24 cellular contexts compared by ENCODE assay signal in the genomic region with DNA sequence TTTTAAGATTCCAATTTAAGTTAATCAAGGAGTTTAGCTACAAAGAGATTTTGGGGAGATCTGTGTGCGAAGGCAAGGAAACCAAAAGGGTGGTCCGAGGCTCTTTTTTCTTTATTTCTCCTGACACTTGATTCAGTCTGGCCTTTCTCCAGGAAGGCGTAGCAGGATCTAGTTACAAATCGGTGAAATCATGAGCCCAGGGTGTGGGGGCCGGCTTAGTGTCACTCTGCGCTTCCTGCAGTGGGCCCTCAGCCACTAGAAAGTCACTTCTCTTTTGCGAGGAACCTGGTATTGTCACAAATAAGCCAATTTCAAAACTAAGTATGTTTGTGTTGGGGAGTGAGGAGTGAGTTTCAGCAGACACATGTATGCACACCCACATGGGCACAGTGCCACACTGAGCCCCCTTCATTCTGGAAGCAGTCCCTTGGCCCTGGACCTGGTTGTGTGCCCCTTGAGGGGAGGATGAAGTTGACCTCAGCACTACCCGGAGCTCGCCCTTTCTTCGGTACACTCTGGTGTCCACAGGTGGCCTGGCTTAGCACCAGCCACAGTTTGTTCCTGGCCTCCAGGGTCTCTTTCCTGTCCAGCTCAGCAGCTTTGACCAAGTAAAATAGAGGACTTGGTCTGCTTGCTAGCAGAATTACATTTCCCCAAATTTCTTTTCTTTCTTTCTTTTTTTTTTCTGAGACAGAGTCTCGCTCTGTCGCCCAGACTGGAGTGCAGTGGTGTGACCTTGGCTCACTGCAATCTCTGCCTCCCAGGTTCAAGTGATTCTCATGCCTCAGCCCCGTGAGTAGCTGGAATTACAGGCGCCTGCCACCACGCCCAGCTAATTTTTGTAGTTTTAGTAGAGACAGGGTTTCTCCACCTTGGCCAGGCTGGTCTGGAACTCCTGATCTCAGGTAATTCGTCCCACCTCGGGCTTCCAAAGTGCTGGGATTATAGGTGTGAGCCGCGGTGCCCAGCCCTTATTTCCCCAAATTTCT.
DNase-seq lines count a peak whose midpoint lies in the region; ATAC-seq and TF ChIP-seq lines count a peak whose summit lies in the region.
"Had no signal": no experiment of that assay in that cellular context is flagged by ENCODE, and none has a peak within 500 bp of the region (broad histone marks: within the 10 kb centered on the region; RNA-seq: fewer than 3 reads in every experiment).

No MANE protein-coding gene starts in this region.

- H3K56ac ChIP-seq in mesendoderm (ENCODE audit: low read length), result no peak overlapping the region

- H3K27ac ChIP-seq in BLaER1 treated with 17β-estradiol and CSF1 and Interleukin-3, amounts not matched to agents 10 nM and 100 nM, result peak overlapping the region in 2 of 11 experiments; percentile 16 to 39; a peak in 3 of 22 replicates
- no peak overlapping the region for H3K27ac ChIP-seq in neural progenitor cell
- H3K27ac ChIP-seq in mesendoderm (ENCODE audit: low read depth, low read length), result no peak overlapping the region
- H3K27ac ChIP-seq: GM23248, Peyer's patch, vagina had no signal

- TF ChIP-seq POLR2A in NB4 (IDR thresholded peaks at IDR 0.05; ENCODE audit: extremely low read depth, insufficient read length), result peak; percentile 18

- no peak overlapping the region for H2BK120ac ChIP-seq in mesendoderm (ENCODE audit: low read depth, low read length)

- H3K18ac ChIP-seq in mesendoderm (ENCODE audit: low read length), result no peak overlapping the region

- ATAC-seq in Right ventricle myocardium superior (ENCODE audit: poor library complexity) (peak; percentile 56), GM21423 (IDR thresholded peaks at IDR 0.05; ENCODE audit: unreplicated experiment) (no peak)
- ATAC-seq: activated CD4-positive, alpha-beta T cell treated with anti-CD3 and anti-CD28 coated beads for 36 hours; effector memory CD8-positive, alpha-beta T cell had no signal

- peaks cover 45% of the 10 kb centered on the region for H3F3A ChIP-seq in neural progenitor cell (ENCODE audit: low read depth)

- no CpG with 5 or more reads among the region's 19 CpGs for WGBS in mesendoderm (ENCODE audit: extremely low coverage, insufficient coverage, low lambda C conversion rate)

- peak overlapping the region; percentile 27 for H3K27ac Mint-ChIP-seq in neural progenitor cell
- H3K27ac Mint-ChIP-seq: activated CD4-positive, alpha-beta T cell treated with anti-CD3 and anti-CD28 coated beads for 36 hours; CD8-positive, alpha-beta memory T cell; effector memory CD8-positive, alpha-beta T cell; mesothelial cell of epicardium had no signal

- no peaks in the 10 kb centered on the region for H3K36me3 ChIP-seq in BLaER1 treated with 17β-estradiol and CSF1 and Interleukin-3, amounts not matched to agents 10 nM and 100 nM
- H3K36me3 ChIP-seq in neural progenitor cell, result no peaks in the 10 kb centered on the region
- H3K36me3 ChIP-seq in mesendoderm (ENCODE audit: control insufficient read depth, insufficient read depth, low read length), result no peaks in the 10 kb centered on the region
- H3K36me3 ChIP-seq: adrenal gland, Peyer's patch, vagina had no signal

- peak; percentile 75 for DNase-seq in NB4 (ENCODE audit: low read depth)
- no peak for DNase-seq in Right ventricle myocardium superior
- no peak for DNase-seq in neural progenitor cell (ENCODE audit: low spot score)
- no peak for DNase-seq in mesendoderm
- DNase-seq in NCI-H2196 (lab: John Stamatoyannopoulos, UW; ENCODE audit: unreplicated experiment), result no peak
- no peak for DNase-seq in NK-92 treated with Interleukin-12 subunit alpha and Interleukin-12 subunit beta, amount 100 ng/mL, for 24 hours (lab: John Stamatoyannopoulos, UW)
- DNase-seq: activated CD4-positive, alpha-beta T cell treated with anti-CD3 and anti-CD28 coated beads for 36 hours; activated effector memory CD4-positive, alpha-beta T cell treated with anti-CD3 and anti-CD28 coated beads, Interleukin-2, amount 50 U/mL, for 16 hours; CD8-positive, alpha-beta memory T cell; effector memory CD8-positive, alpha-beta T cell; GM23248; hippocampal formation; NCI-H1694 treated with DMSO at 0.1 percent for 48 hours; NCI-H526 treated with DMSO at 0.1 percent for 48 hours; Peyer's patch; SK-N-SH; stimulated activated CD4-positive, alpha-beta T cell treated with anti-CD3 and anti-CD28 coated beads, Interleukin-2, amount 100 ng/mL, for 24 hours; T1000 had no signal

- peaks cover 75% of the 10 kb centered on the region for H3K4me1 Mint-ChIP-seq in neural progenitor cell
- H3K4me1 Mint-ChIP-seq: activated CD4-positive, alpha-beta T cell treated with anti-CD3 and anti-CD28 coated beads for 36 hours; CD8-positive, alpha-beta memory T cell; central memory CD8-positive, alpha-beta T cell; mesothelial cell of epicardium had no signal

- H2BK5ac ChIP-seq in mesendoderm (ENCODE audit: low read length), result no peak overlapping the region

- H2BK15ac ChIP-seq in mesendoderm (replicated peaks; ENCODE audit: low read depth), result no peak overlapping the region

- H3K9me3 Mint-ChIP-seq in neural progenitor cell, result no peaks in the 10 kb centered on the region
- H3K9me3 Mint-ChIP-seq: CD8-positive, alpha-beta memory T cell; central memory CD8-positive, alpha-beta T cell; effector memory CD8-positive, alpha-beta T cell; mesothelial cell of epicardium had no signal

- intact Hi-C loops in Right ventricle myocardium superior (cut with DNase I), result no loop called here

- no peak overlapping the region for H2AK5ac ChIP-seq in mesendoderm (ENCODE audit: low read length)

- no peaks in the 10 kb centered on the region for H3K27me3 ChIP-seq in BLaER1 treated with 17β-estradiol and CSF1 and Interleukin-3, amounts not matched to agents 10 nM and 100 nM
- H3K27me3 ChIP-seq in neural progenitor cell (no peaks in the 10 kb centered on the region), mesendoderm (ENCODE audit: insufficient read depth, low read length, poor library complexity) (no peaks in the 10 kb centered on the region)
- H3K27me3 ChIP-seq: adrenal gland, Peyer's patch, vagina had no signal

- H3K4me3 ChIP-seq in BLaER1 treated with 17β-estradiol and CSF1 and Interleukin-3, amounts not matched to agents 10 nM and 100 nM, result no peak overlapping the region
- H3K4me3 ChIP-seq in NB4 (ENCODE audit: low read depth, low read length) (no peak overlapping the region), neural progenitor cell (no peak overlapping the region), mesendoderm (ENCODE audit: low read length) (no peak overlapping the region)
- H3K4me3 ChIP-seq: adrenal gland, GM23248, Peyer's patch, vagina had no signal

- H3K4me2 ChIP-seq in BLaER1 treated with 17β-estradiol and CSF1 and Interleukin-3, amounts not matched to agents 10 nM and 100 nM, result peak overlapping the region in 10 of 11 experiments; percentile 24 to 100 (median 94); a peak in 18 of 22 replicates
- H3K4me2 ChIP-seq in neural progenitor cell, result peak overlapping the region; percentile 9
- no peak overlapping the region for H3K4me2 ChIP-seq in mesendoderm (ENCODE audit: low read length)
- H3K4me2 ChIP-seq: SK-N-SH had no signal

- no peak overlapping the region for H3K4ac ChIP-seq in mesendoderm (ENCODE audit: low read depth, low read length)

- no peaks in the 10 kb centered on the region for H3K9me3 ChIP-seq in BLaER1 treated with 17β-estradiol and CSF1 and Interleukin-3, amounts not matched to agents 10 nM and 100 nM (replicated peaks in 1 of 11)
- H3K9me3 ChIP-seq in neural progenitor cell (ENCODE audit: low read depth), result no peaks in the 10 kb centered on the region
- H3K9me3 ChIP-seq: adrenal gland, Peyer's patch, SK-N-SH, vagina had no signal

- no peaks in the 10 kb centered on the region for H4K20me1 ChIP-seq in BLaER1 treated with 17β-estradiol and CSF1 and Interleukin-3, amounts not matched to agents 10 nM and 100 nM
- H4K20me1 ChIP-seq in neural progenitor cell (ENCODE audit: low read depth), result peaks cover 73% of the 10 kb centered on the region

- peaks cover 2% of the 10 kb centered on the region for H3K27me3 Mint-ChIP-seq in neural progenitor cell (ENCODE audit: insufficient read depth, low read depth)
- H3K27me3 Mint-ChIP-seq: activated CD4-positive, alpha-beta T cell treated with anti-CD3 and anti-CD28 coated beads for 36 hours had no signal

- H3K36me3 Mint-ChIP-seq in neural progenitor cell, result peaks cover 7% of the 10 kb centered on the region
- H3K36me3 Mint-ChIP-seq: CD8-positive, alpha-beta memory T cell; mesothelial cell of epicardium had no signal

- TF ChIP-seq CTCF in NB4 (IDR thresholded peaks at IDR 0.05; ENCODE audit: low read depth, low read length) (no peak), neural progenitor cell (IDR thresholded peaks at IDR 0.05) (no peak)

- no peak overlapping the region for H4K5ac ChIP-seq in mesendoderm (ENCODE audit: low read length)

- peak overlapping the region in 1 of 11 experiments; percentile 18; a peak in 3 of 22 replicates for H3K9ac ChIP-seq in BLaER1 treated with 17β-estradiol and CSF1 and Interleukin-3, amounts not matched to agents 10 nM and 100 nM
- no peak overlapping the region for H3K9ac ChIP-seq in neural progenitor cell
- H3K9ac ChIP-seq in mesendoderm (ENCODE audit: low read length), result no peak overlapping the region
- H3K9ac ChIP-seq: GM23248, SK-N-SH had no signal

- H3K79me2 ChIP-seq in neural progenitor cell (ENCODE audit: low read depth) (peaks cover 99% of the 10 kb centered on the region), mesendoderm (ENCODE audit: control insufficient read depth, insufficient read depth, low read length) (peaks cover 11% of the 10 kb centered on the region)

- no peak overlapping the region for H2AFZ ChIP-seq in neural progenitor cell (replicated peaks)
- H2AFZ ChIP-seq: GM23248 had no signal

- H4K8ac ChIP-seq in mesendoderm (ENCODE audit: low read depth, low read length), result no peak overlapping the region

- peaks cover 26 to 57% (median 57%) of the 10 kb centered on the region in 10 experiments for H3K4me1 ChIP-seq in BLaER1 treated with 17β-estradiol and CSF1 and Interleukin-3, amounts not matched to agents 10 nM and 100 nM
- H3K4me1 ChIP-seq in neural progenitor cell, result peaks cover 68% of the 10 kb centered on the region
- H3K4me1 ChIP-seq in mesendoderm (ENCODE audit: control insufficient read depth, low read depth, low read length), result peaks cover 3% of the 10 kb centered on the region

- no peak overlapping the region for H3K4me3 Mint-ChIP-seq in neural progenitor cell
- H3K4me3 Mint-ChIP-seq: activated CD4-positive, alpha-beta T cell treated with anti-CD3 and anti-CD28 coated beads for 36 hours; CD8-positive, alpha-beta memory T cell; central memory CD8-positive, alpha-beta T cell; effector memory CD8-positive, alpha-beta T cell; mesothelial cell of epicardium had no signal

- no peak overlapping the region for H3K23ac ChIP-seq in mesendoderm (ENCODE audit: low read length)

- peaks cover 9% of the 10 kb centered on the region for H3K79me1 ChIP-seq in mesendoderm (ENCODE audit: low read length)
